29 cellular contexts compared by ENCODE assay signal in the genomic region with DNA sequence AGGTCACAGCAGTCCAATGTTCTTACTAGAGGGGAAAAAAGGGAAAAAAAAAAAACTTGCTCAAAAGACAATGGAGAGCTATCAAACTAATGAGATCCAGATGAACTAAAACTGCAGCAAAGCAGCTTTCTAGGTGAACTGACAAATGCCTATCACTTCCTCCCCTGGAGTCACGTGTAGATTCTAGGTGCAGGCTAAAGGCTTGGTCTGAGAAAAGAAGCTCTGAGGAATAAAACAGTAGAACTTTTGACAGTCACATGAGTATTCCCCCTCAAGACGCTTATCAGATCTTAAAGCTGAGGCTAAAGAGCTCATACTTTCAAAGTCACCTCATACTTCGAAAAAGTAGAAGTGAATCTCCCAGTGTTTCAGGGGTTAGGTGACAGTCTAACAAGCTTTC. TPM values are rescaled to one million over a fixed set of nuclear protein-coding genes. Genes with fewer than 3 reads are reported as not detected.
DNase-seq lines count a peak whose midpoint lies in the region; ATAC-seq, FAIRE-seq and TF ChIP-seq lines count a peak whose summit lies in the region.
"Had no signal": no experiment of that assay in that cellular context is flagged by ENCODE, and none has a peak within 500 bp of the region (broad histone marks: within the 10 kb centered on the region; RNA-seq: fewer than 3 reads in every experiment).

No MANE protein-coding gene starts in this region.

- H3K4ac ChIP-seq in H9 (ENCODE audit: low read depth, low read length) = no peak overlapping the region

- no peak overlapping the region for H3K4me3 ChIP-seq in GM12878
- H3K4me3 ChIP-seq: BLaER1, HAP-1, thoracic aorta had no signal

- no peak for FAIRE-seq in GM12878 (lab: Jason Lieb, UNC)

- RAD21 ChIA-PET in GM12878 (lab: Charles Lee; ENCODE audit: unreplicated experiment) = interaction anchor here (1.0 to 1.2 kb wide), 3 partner anchors 13 to 38 kb away, joined by 4 to 7 read pairs (median 5); no protein-coding TSS in a partner anchor

- ATAC-seq in activated naive CD8-positive, alpha-beta T cell treated with anti-CD3 and anti-CD28 coated beads, Interleukin-2, amount 50 U/mL, for 24 hours = no peak
- ATAC-seq in GM12878 = no peak
- no peak for ATAC-seq in HG02840 (IDR thresholded peaks at IDR 0.05; ENCODE audit: low FRiP score, unreplicated experiment)
- ATAC-seq: left colon, right cardiac atrium had no signal

- CTCF ChIA-PET in GM12878 (lab: Yijun Ruan, JAX) = interaction anchor here (0.9 to 1.7 kb wide), 5 partner anchors 9 to 18 kb away, joined by 4 to 8 read pairs (median 5); no protein-coding TSS in a partner anchor

- H2BK20ac ChIP-seq in H9 (ENCODE audit: low read depth, low read length, poor library complexity, severe bottlenecking) = no peak overlapping the region

- no peaks in the 10 kb centered on the region; the same call in 1 of the 2 replicates for H3K79me2 ChIP-seq in H9 (ENCODE audit: insufficient read depth, low read length)
- peaks cover 3% of the 10 kb centered on the region for H3K79me2 ChIP-seq in GM12878 (ENCODE audit: control insufficient read depth, insufficient read depth, low read length)

- in situ Hi-C loops in GM12878 (cut with MboI) = no loop called here

- H2BK5ac ChIP-seq in H9 (ENCODE audit: insufficient read length, low read length) = no peak overlapping the region

- no peak overlapping the region for H3K23ac ChIP-seq in H9 (ENCODE audit: insufficient read length, low read depth, low read length)

- H3K36me3 Mint-ChIP-seq in activated naive CD8-positive, alpha-beta T cell = peaks cover 23% of the 10 kb centered on the region
- H3K36me3 Mint-ChIP-seq in activated naive CD8-positive, alpha-beta T cell treated with anti-CD3 and anti-CD28 coated beads, Interleukin-2, amount 50 U/mL, for 24 hours (ENCODE audit: low read depth) = peaks cover 44% of the 10 kb centered on the region
- H3K36me3 Mint-ChIP-seq in H9 (ENCODE audit: insufficient read depth in 1 of 3, low read depth in 3 of 3) = peaks cover 10 to 60% (median 33%) of the 10 kb centered on the region in 3 experiments; a peak in 6 of 7 replicates

- no CpG with 5 or more reads among the region's 3 CpGs for WGBS in H9 (ENCODE audit: extremely low coverage, insufficient read length, low lambda C conversion rate)
- 75% methylated on average over 3 of the region's 3 CpGs for WGBS in GM12878 (ENCODE audit: insufficient coverage, insufficient replicate concordance, low lambda C conversion rate, missing lambda C conversion rate)

- no peak overlapping the region for H3T11ph ChIP-seq in H9 (ENCODE audit: low read length)

- H3K4me3 Mint-ChIP-seq in activated naive CD8-positive, alpha-beta T cell = no peak overlapping the region
- no peak overlapping the region for H3K4me3 Mint-ChIP-seq in activated naive CD8-positive, alpha-beta T cell treated with anti-CD3 and anti-CD28 coated beads, Interleukin-2, amount 50 U/mL, for 24 hours
- no peak overlapping the region for H3K4me3 Mint-ChIP-seq in H9
- H3K4me3 Mint-ChIP-seq: stimulated activated naive CD8-positive, alpha-beta T cell treated with anti-CD3 and anti-CD28 coated beads, Interleukin-15, Interleukin-2, amounts not matched to agents 100 ng/mL and 50 ng/mL, for 24 hours had no signal

- H3K79me1 ChIP-seq in H9 (ENCODE audit: insufficient read depth, low read depth, low read length, poor library complexity, severe bottlenecking) = peaks cover 5% of the 10 kb centered on the region

- no peak overlapping the region for H4K8ac ChIP-seq in H9 (replicated peaks; ENCODE audit: insufficient read length, low read depth, low read length)

- no peak overlapping the region for H3K18ac ChIP-seq in H9 (ENCODE audit: insufficient read length, low read depth, low read length)

- H2AFZ ChIP-seq in H9 (ENCODE audit: low read length) (no peak overlapping the region), GM12878 (ENCODE audit: control insufficient read depth, low read depth, low read length) (no peak overlapping the region)
- H2AFZ ChIP-seq: parathyroid adenoma had no signal

- H2BK12ac ChIP-seq in H9 (ENCODE audit: insufficient read length, low read depth, low read length) = no peak overlapping the region

- H3K9ac ChIP-seq in H9 (ENCODE audit: extremely low read depth, insufficient read length, low read length) (no peak overlapping the region), GM12878 (ENCODE audit: control insufficient read depth, insufficient read depth, low read length) (no peak overlapping the region)
- H3K9ac ChIP-seq: BLaER1, parathyroid adenoma had no signal

- no peak for DNase-seq in activated naive CD8-positive, alpha-beta T cell treated with anti-CD3 and anti-CD28 coated beads, Interleukin-2, amount 50 U/mL, for 24 hours
- DNase-seq in H9 = no peak
- DNase-seq in GM12878 (ENCODE audit: low read depth, low spot score) = no peak
- no peak for DNase-seq in Ammon's horn (ENCODE audit: low spot score)
- DNase-seq in 8988T = no peak
- DNase-seq: activated CD4-positive, CD25-positive, alpha-beta regulatory T cell; activated gamma-delta T cell; activated T-cell treated with anti-CD3 and anti-CD28 coated beads for 4 hours; central memory CD4-positive, alpha-beta T cell; cortex of kidney; DMS153; effector memory CD4-positive, alpha-beta T cell; KG1; left colon; mammary epithelial cell; MM.1S; NCI-H1930; NCI-H2171 treated with DMSO at 0.1 percent for 48 hours; NCI-H510A; right cardiac atrium; stimulated activated CD4-positive, alpha-beta T cell treated with anti-CD3 and anti-CD28 coated beads, Interleukin-2, amount 100 ng/mL, for 24 hours; T-helper 1 cell had no signal

- H2BK15ac ChIP-seq in H9 (ENCODE audit: low read depth, low read length) = no peak overlapping the region

- SMC1A ChIA-PET in GM12878 (lab: Charles Lee; ENCODE audit: uncharacterized antibody, unreplicated experiment) = interaction anchor here (0.5 to 2.4 kb wide), 8 partner anchors 9 to 38 kb away, joined by 3 to 10 read pairs (median 3); no protein-coding TSS in a partner anchor

- no peaks in the 10 kb centered on the region for H3K27me3 Mint-ChIP-seq in activated naive CD8-positive, alpha-beta T cell
- H3K27me3 Mint-ChIP-seq in activated naive CD8-positive, alpha-beta T cell treated with anti-CD3 and anti-CD28 coated beads, Interleukin-2, amount 50 U/mL, for 24 hours = no peaks in the 10 kb centered on the region
- H3K27me3 Mint-ChIP-seq in H9 (ENCODE audit: low read depth) = no peaks in the 10 kb centered on the region
- H3K27me3 Mint-ChIP-seq: stimulated activated naive CD8-positive, alpha-beta T cell treated with anti-CD3 and anti-CD28 coated beads, Interleukin-15, Interleukin-2, amounts not matched to agents 100 ng/mL and 50 ng/mL, for 24 hours had no signal

- no peak for TF ChIP-seq POLR2A in GM12878 (IDR thresholded peaks at IDR 0.05; ENCODE audit: low read depth, low read length)

- H3K27me3 ChIP-seq in H9 (ENCODE audit: insufficient read depth, low read length) (no peaks in the 10 kb centered on the region), GM12878 (replicated peaks in 1 of 2; ENCODE audit: control insufficient read depth in 2 of 2, insufficient read depth in 2 of 2, low read length in 1 of 2) (no peaks in the 10 kb centered on the region)
- H3K27me3 ChIP-seq: BLaER1 had no signal

- H3K4me1 ChIP-seq in H9 (ENCODE audit: insufficient read depth, low read length) (no peaks in the 10 kb centered on the region; the same call in 1 of the 2 replicates), GM12878 (ENCODE audit: control insufficient read depth, insufficient read depth, low read length) (peaks cover 6% of the 10 kb centered on the region; the same call in 1 of the 2 replicates)
- H3K4me1 ChIP-seq: BLaER1, parathyroid adenoma had no signal

- no peak overlapping the region for H4K5ac ChIP-seq in H9 (ENCODE audit: insufficient read length, low read depth, low read length)

- no peak overlapping the region for H3K4me2 ChIP-seq in H9 (ENCODE audit: insufficient read depth, insufficient read length, low read length)
- H3K4me2 ChIP-seq in GM12878 (ENCODE audit: control insufficient read depth, insufficient read depth) = no peak overlapping the region
- H3K4me2 ChIP-seq: BLaER1 had no signal

- H4K91ac ChIP-seq in H9 (ENCODE audit: insufficient read length, low read depth, low read length) = no peak overlapping the region

- H3K14ac ChIP-seq in H9 (ENCODE audit: insufficient read depth, low read length) = no peak overlapping the region

- no peak for TF ChIP-seq EP300 in GM12878 (IDR thresholded peaks at IDR 0.05; ENCODE audit: borderline replicate concordance in 1 of 2, control insufficient read depth in 1 of 2, low read depth in 2 of 2, low read length in 2 of 2)

- no peak for TF ChIP-seq RAD21 in GM12878 (IDR thresholded peaks at IDR 0.05; ENCODE audit: insufficient read depth, low read depth, low read length)

- no peak for TF ChIP-seq CTCF in H9 (conservative IDR thresholded peaks at IDR 0.05)
- TF ChIP-seq CTCF in GM12878 (IDR thresholded peaks at IDR 0.05 in 2 of 3, conservative IDR thresholded peaks at IDR 0.05 in 1 of 3; ENCODE audit: control insufficient read depth in 2 of 3, extremely low read depth in 1 of 3, insufficient read depth in 1 of 3, low read depth in 3 of 3, low read length in 3 of 3) = no peak

- H3K36me3 ChIP-seq in GM12878 (ENCODE audit: control insufficient read depth in 2 of 2, insufficient read depth in 2 of 2, low read length in 1 of 2) = peaks cover 3 to 8% of the 10 kb centered on the region in 2 experiments; a peak in 3 of 4 replicates
- H3K36me3 ChIP-seq: thoracic aorta had no signal

- H4K20me1 ChIP-seq in H9 (ENCODE audit: control insufficient read depth, insufficient read depth, insufficient read length) (no peaks in the 10 kb centered on the region), GM12878 (ENCODE audit: control insufficient read depth, insufficient read depth) (no peaks in the 10 kb centered on the region)

- H3K27ac Mint-ChIP-seq in activated naive CD8-positive, alpha-beta T cell = peak overlapping the region; percentile 16
- H3K27ac Mint-ChIP-seq in activated naive CD8-positive, alpha-beta T cell treated with anti-CD3 and anti-CD28 coated beads, Interleukin-2, amount 50 U/mL, for 24 hours = no peak overlapping the region
- peak overlapping the region in 2 of 3 experiments; percentile 40 to 46; a peak in 2 of 7 replicates for H3K27ac Mint-ChIP-seq in H9
- H3K27ac Mint-ChIP-seq: stimulated activated naive CD8-positive, alpha-beta T cell treated with anti-CD3 and anti-CD28 coated beads, Interleukin-15, Interleukin-2, amounts not matched to agents 100 ng/mL and 50 ng/mL, for 24 hours had no signal

- H2BK120ac ChIP-seq in H9 (ENCODE audit: low read depth, low read length, poor library complexity, severe bottlenecking) = no peak overlapping the region

- H3K56ac ChIP-seq in H9 (ENCODE audit: insufficient read length, low read depth, low read length) = no peak overlapping the region

- H3K23me2 ChIP-seq in H9 (ENCODE audit: insufficient read length, low read depth, low read length, poor library complexity, severe bottlenecking) = no peaks in the 10 kb centered on the region

- intact Hi-C loops in GM12878 (cut with micrococcal nuclease; ENCODE audit: unreplicated experiment) = no loop called here

- peaks cover 64% of the 10 kb centered on the region for H3K4me1 Mint-ChIP-seq in activated naive CD8-positive, alpha-beta T cell (ENCODE audit: low read depth)
- H3K4me1 Mint-ChIP-seq in activated naive CD8-positive, alpha-beta T cell treated with anti-CD3 and anti-CD28 coated beads, Interleukin-2, amount 50 U/mL, for 24 hours = peaks cover 44% of the 10 kb centered on the region
- peaks cover 0 to 3% of the 10 kb centered on the region in 2 experiments; a peak in 2 of 4 replicates for H3K4me1 Mint-ChIP-seq in H9

- no TSS peak for BruUV-seq in GM12878 (replicated peaks; lab: Mats Ljungman, UMichigan)

- no peak overlapping the region for H2AK5ac ChIP-seq in H9 (ENCODE audit: insufficient read length, low read length)

- H3K27ac ChIP-seq in H9 (ENCODE audit: insufficient read length, low read depth, low read length) = no peak overlapping the region
- H3K27ac ChIP-seq in GM12878 (ENCODE audit: control insufficient read depth, insufficient read depth) = no peak overlapping the region
- H3K27ac ChIP-seq: BLaER1, parathyroid adenoma, thoracic aorta had no signal

- no peaks in the 10 kb centered on the region for H3K9me3 ChIP-seq in H9 (ENCODE audit: control insufficient read depth, low read depth, low read length)
- no peaks in the 10 kb centered on the region for H3K9me3 ChIP-seq in GM12878 (replicated peaks; ENCODE audit: control insufficient read depth, insufficient read depth, low read length)
- H3K9me3 ChIP-seq: BLaER1, HAP-1, thoracic aorta had no signal

- no peaks in the 10 kb centered on the region for H3K9me3 Mint-ChIP-seq in activated naive CD8-positive, alpha-beta T cell (ENCODE audit: low read depth)
- no peaks in the 10 kb centered on the region for H3K9me3 Mint-ChIP-seq in activated naive CD8-positive, alpha-beta T cell treated with anti-CD3 and anti-CD28 coated beads, Interleukin-2, amount 50 U/mL, for 24 hours
- H3K9me3 Mint-ChIP-seq in H9 = no peaks in the 10 kb centered on the region
- H3K9me3 Mint-ChIP-seq: stimulated activated naive CD8-positive, alpha-beta T cell treated with anti-CD3 and anti-CD28 coated beads, Interleukin-15, Interleukin-2, amounts not matched to agents 100 ng/mL and 50 ng/mL, for 24 hours had no signal

- POLR2A ChIA-PET in GM12878 (lab: Charles Lee) = interaction anchor here (0.9 to 1.1 kb wide), 2 partner anchors 9 to 12 kb away, joined by 3 to 6 read pairs; no protein-coding TSS in a partner anchor

RNA-seq across cellular contexts. Expression of a gene that starts 42.3 kb away (rescaled TPM):
- total RNA-seq in H9 (2021) (114 and 121 TPM in 2 replicates), GM12878 (2014; rRNA removed) (46.4 and 60.1 TPM in 2 replicates), GM12878 (2014; rRNA removed; fragmentation: Illumina TruSeq; extraction: Trizol) (85.8 and 92.3 TPM in 2 replicates), GM12878 (2021) (99.2 and 103 TPM in 2 replicates)
- 145 and 153 TPM in 2 replicates for total RNA-seq in GM12878 (2013; cell fraction: nucleolus; rRNA removed)
- polyA plus RNA-seq in GM12878 (2011; ENCODE audit: low read depth) = 59.8 TPM
- polyA plus RNA-seq in GM12878 (2011; rRNA removed) (111 and 133 TPM in 2 replicates), GM12878 (2014; fragmentation: Illumina TruSeq; extraction: Trizol) (93.1 and 106 TPM in 2 replicates), GM12878 (2014; fragmentation: Nextera tagmentation; extraction: Ambion mirVana) (10 to 100 TPM; 28.8 to 29.5 TPM), GM12878 (2014; rRNA removed) (42.8 and 51.2 TPM in 2 replicates), GM12878 (2016; fragmentation: Nextera tagmentation; extraction: Ambion mirVana) (10 to 100 TPM; 63.1 to 68.4 TPM)
- 61.8 and 102 TPM in 2 replicates for polyA plus RNA-seq in GM12878 (2011; cell fraction: cytosol; rRNA removed)
- polyA plus RNA-seq in GM12878 (2011; cell fraction: nucleus; rRNA removed) = 44.1 and 47.5 TPM in 2 replicates
- polyA plus RNA-seq in GM12878 (2012) = 69.3 and 85.8 TPM in 2 replicates
- 108 and 197 TPM in 2 replicates for polyA minus RNA-seq in GM12878 (2011; rRNA and poly(A)+ RNA removed)
- polyA minus RNA-seq in GM12878 (2011; cell fraction: cytosol; rRNA and poly(A)+ RNA removed) = 49.2 and 60.1 TPM in 2 replicates
- 28.9 and 48.3 TPM in 2 replicates for polyA minus RNA-seq in GM12878 (2011; cell fraction: nucleus; rRNA and poly(A)+ RNA removed)
